18 cellular contexts compared by ENCODE assay signal in genomic region chr4:102569200-102569599, GRCh38.
DNase-seq lines count a peak whose midpoint lies in the region; ATAC-seq and TF ChIP-seq lines count a peak whose summit lies in the region.
"Had no signal": no experiment of that assay in that cellular context is flagged by ENCODE, and none has a peak within 500 bp of the region (broad histone marks: within the 10 kb centered on the region; RNA-seq: fewer than 3 reads in every experiment).

No MANE protein-coding gene starts in this region.

- H3K4me1 ChIP-seq in RWPE2 (ENCODE audit: insufficient read depth, poor library complexity, severe bottlenecking) (peaks cover 13% of the 10 kb centered on the region), suprapubic skin (peaks cover 19% of the 10 kb centered on the region)

- DNase-seq in activated CD8-positive, alpha-beta T cell treated with anti-CD3 and anti-CD28 coated beads for 36 hours = no peak
- no peak for DNase-seq in activated CD8-positive, alpha-beta T cell treated with anti-CD3 and anti-CD28 coated beads, Interleukin-2, amount 10 ng/mL, durations not matched to agents 7 days and 5 days
- DNase-seq in RWPE2 (ENCODE audit: low spot score) = no peak
- peak; percentile 29 for DNase-seq in fibroblast of gingiva (ENCODE audit: low read depth)
- no peak for DNase-seq in suprapubic skin (ENCODE audit: low spot score in 2 of 2)
- DNase-seq in activated T-cell treated with anti-CD3 and anti-CD28 coated beads, Interleukin-2, amount 50 U/mL, for 4 hours = no peak
- no peak for DNase-seq in NCI-H1694 (lab: John Stamatoyannopoulos, UW)
- DNase-seq in NCI-H1436 (lab: John Stamatoyannopoulos, UW) = no peak
- DNase-seq: activated CD4-positive, alpha-beta T cell treated with anti-CD3 and anti-CD28 coated beads for 4 hours; central memory CD4-positive, alpha-beta T cell; effector memory CD4-positive, alpha-beta T cell; Kasumi-1; NCI-H345; stimulated activated naive CD4-positive, alpha-beta T cell treated with Interleukin-2 at 50 U/mL for 16 hours had no signal

- H3K9me3 Mint-ChIP-seq in activated CD8-positive, alpha-beta T cell treated with anti-CD3 and anti-CD28 coated beads for 36 hours = peaks cover 7% of the 10 kb centered on the region
- H3K9me3 Mint-ChIP-seq in activated CD8-positive, alpha-beta T cell treated with anti-CD3 and anti-CD28 coated beads, Interleukin-2, amount 10 ng/mL, durations not matched to agents 7 days and 5 days (ENCODE audit: insufficient read depth) = peaks cover 5% of the 10 kb centered on the region
- H3K9me3 Mint-ChIP-seq in activated T-cell treated with anti-CD3 and anti-CD28 coated beads, Interleukin-2, amount 50 U/mL, for 4 hours = peaks cover 2% of the 10 kb centered on the region
- H3K9me3 Mint-ChIP-seq: activated naive CD4-positive, alpha-beta T cell treated with anti-CD3 and anti-CD28 coated beads, Interleukin-2, amount 50 U/mL, for 24 hours; memory B cell; natural killer cell treated with Interleukin-12 subunit alpha and Interleukin-12 subunit beta and Interleukin-15 and Interleukin-18, amount 100 ng/mL, for 72 hours had no signal

- intact Hi-C loops in activated CD8-positive, alpha-beta T cell treated with anti-CD3 and anti-CD28 coated beads for 36 hours (cut with micrococcal nuclease) = no loop called here

- H3K9me3 ChIP-seq in RWPE2 (ENCODE audit: severe bottlenecking) (peaks cover 4% of the 10 kb centered on the region), suprapubic skin (no peaks in the 10 kb centered on the region)
- H3K9me3 ChIP-seq: vagina had no signal

- TF ChIP-seq EP300 in suprapubic skin (IDR thresholded peaks at IDR 0.05) = no peak

- ATAC-seq in activated CD8-positive, alpha-beta T cell treated with anti-CD3 and anti-CD28 coated beads for 36 hours = no peak
- no peak for ATAC-seq in activated CD8-positive, alpha-beta T cell treated with anti-CD3 and anti-CD28 coated beads, Interleukin-2, amount 10 ng/mL, durations not matched to agents 7 days and 5 days
- peak; percentile 58 for ATAC-seq in RWPE2 (ENCODE audit: low read depth)
- ATAC-seq in activated T-cell treated with anti-CD3 and anti-CD28 coated beads, Interleukin-2, amount 50 U/mL, for 4 hours = no peak
- ATAC-seq: natural killer cell treated with Interleukin-12 subunit alpha and Interleukin-12 subunit beta and Interleukin-15 and Interleukin-18, amount 100 ng/mL, for 72 hours had no signal

- H3K27me3 Mint-ChIP-seq in activated CD8-positive, alpha-beta T cell treated with anti-CD3 and anti-CD28 coated beads for 36 hours = no peaks in the 10 kb centered on the region
- H3K27me3 Mint-ChIP-seq in activated CD8-positive, alpha-beta T cell treated with anti-CD3 and anti-CD28 coated beads, Interleukin-2, amount 10 ng/mL, durations not matched to agents 7 days and 5 days (ENCODE audit: low read depth) = no peaks in the 10 kb centered on the region
- H3K27me3 Mint-ChIP-seq in activated T-cell treated with anti-CD3 and anti-CD28 coated beads, Interleukin-2, amount 50 U/mL, for 4 hours (ENCODE audit: low read depth) = no peaks in the 10 kb centered on the region
- H3K27me3 Mint-ChIP-seq: activated naive CD4-positive, alpha-beta T cell treated with anti-CD3 and anti-CD28 coated beads, Interleukin-2, amount 50 U/mL, for 24 hours; memory B cell; natural killer cell treated with Interleukin-12 subunit alpha and Interleukin-12 subunit beta and Interleukin-15 and Interleukin-18, amount 100 ng/mL, for 72 hours had no signal

- peaks cover 69% of the 10 kb centered on the region for H3K36me3 Mint-ChIP-seq in activated CD8-positive, alpha-beta T cell treated with anti-CD3 and anti-CD28 coated beads for 36 hours (ENCODE audit: low read depth)
- H3K36me3 Mint-ChIP-seq in activated CD8-positive, alpha-beta T cell treated with anti-CD3 and anti-CD28 coated beads, Interleukin-2, amount 10 ng/mL, durations not matched to agents 7 days and 5 days (ENCODE audit: low read depth) = peaks cover 80% of the 10 kb centered on the region
- H3K36me3 Mint-ChIP-seq in activated T-cell treated with anti-CD3 and anti-CD28 coated beads, Interleukin-2, amount 50 U/mL, for 4 hours (ENCODE audit: insufficient read depth) = peaks cover 58% of the 10 kb centered on the region

- H3K4me3 ChIP-seq in RWPE2 (ENCODE audit: severe bottlenecking) (no peak overlapping the region), suprapubic skin (no peak overlapping the region)
- H3K4me3 ChIP-seq: vagina had no signal

- H3K36me3 ChIP-seq in RWPE2 (ENCODE audit: low read depth) = peaks cover 26% of the 10 kb centered on the region
- peaks cover 11% of the 10 kb centered on the region for H3K36me3 ChIP-seq in suprapubic skin
- H3K36me3 ChIP-seq: vagina had no signal

- CTCF ChIA-PET in activated CD8-positive, alpha-beta T cell treated with anti-CD3 and anti-CD28 coated beads for 36 hours (lab: Charles Lee) = interaction anchor here (1.5 to 2.1 kb wide), 3 partner anchors 9 to 14 kb away, joined by 3 to 5 read pairs (median 5); no protein-coding TSS in a partner anchor
- CTCF ChIA-PET in activated CD8-positive, alpha-beta T cell treated with anti-CD3 and anti-CD28 coated beads, Interleukin-2, amount 10 ng/mL, durations not matched to agents 7 days and 5 days (lab: Charles Lee) = interaction anchor here (1.4 to 3.4 kb wide), 2 partner anchors 10 to 18 kb away, joined by 4 to 23 read pairs; no protein-coding TSS in a partner anchor

- H3K27ac Mint-ChIP-seq in activated CD8-positive, alpha-beta T cell treated with anti-CD3 and anti-CD28 coated beads for 36 hours = peak overlapping the region; percentile 46
- H3K27ac Mint-ChIP-seq in activated CD8-positive, alpha-beta T cell treated with anti-CD3 and anti-CD28 coated beads, Interleukin-2, amount 10 ng/mL, durations not matched to agents 7 days and 5 days = no peak overlapping the region
- H3K27ac Mint-ChIP-seq: activated naive CD4-positive, alpha-beta T cell treated with anti-CD3 and anti-CD28 coated beads, Interleukin-2, amount 50 U/mL, for 24 hours; memory B cell had no signal

- no peak overlapping the region for H3K4me3 Mint-ChIP-seq in activated CD8-positive, alpha-beta T cell treated with anti-CD3 and anti-CD28 coated beads for 36 hours
- H3K4me3 Mint-ChIP-seq in activated CD8-positive, alpha-beta T cell treated with anti-CD3 and anti-CD28 coated beads, Interleukin-2, amount 10 ng/mL, durations not matched to agents 7 days and 5 days = no peak overlapping the region
- H3K4me3 Mint-ChIP-seq in activated T-cell treated with anti-CD3 and anti-CD28 coated beads, Interleukin-2, amount 50 U/mL, for 4 hours = no peak overlapping the region
- H3K4me3 Mint-ChIP-seq: memory B cell; natural killer cell treated with Interleukin-12 subunit alpha and Interleukin-12 subunit beta and Interleukin-15 and Interleukin-18, amount 100 ng/mL, for 72 hours had no signal

- WGBS in suprapubic skin = 57% methylated on average over 2 of the region's 2 CpGs

- no peak for TF ChIP-seq POLR2A in suprapubic skin (IDR thresholded peaks at IDR 0.05)

- peaks cover 71% of the 10 kb centered on the region for H3K4me1 Mint-ChIP-seq in activated CD8-positive, alpha-beta T cell treated with anti-CD3 and anti-CD28 coated beads for 36 hours (ENCODE audit: low read depth)
- peaks cover 61% of the 10 kb centered on the region for H3K4me1 Mint-ChIP-seq in activated CD8-positive, alpha-beta T cell treated with anti-CD3 and anti-CD28 coated beads, Interleukin-2, amount 10 ng/mL, durations not matched to agents 7 days and 5 days (ENCODE audit: low read depth)
- H3K4me1 Mint-ChIP-seq in activated T-cell treated with anti-CD3 and anti-CD28 coated beads, Interleukin-2, amount 50 U/mL, for 4 hours (ENCODE audit: low read depth) = peaks cover 64% of the 10 kb centered on the region

- TF ChIP-seq CTCF in activated CD8-positive, alpha-beta T cell treated with anti-CD3 and anti-CD28 coated beads for 36 hours (IDR thresholded peaks at IDR 0.05) = no peak
- TF ChIP-seq CTCF in RWPE2 (IDR thresholded peaks at IDR 0.05; ENCODE audit: poor library complexity, severe bottlenecking) (no peak), suprapubic skin (IDR thresholded peaks at IDR 0.05) (no peak)

- POLR2A ChIA-PET in activated CD8-positive, alpha-beta T cell treated with anti-CD3 and anti-CD28 coated beads for 36 hours (lab: Charles Lee) = no interaction called here
- POLR2A ChIA-PET in activated CD8-positive, alpha-beta T cell treated with anti-CD3 and anti-CD28 coated beads, Interleukin-2, amount 10 ng/mL, durations not matched to agents 7 days and 5 days (lab: Charles Lee) = no interaction called here

- H3K27ac ChIP-seq in RWPE2 (ENCODE audit: poor library complexity, severe bottlenecking) (peak overlapping the region; percentile 6), suprapubic skin (peak overlapping the region; percentile 11)
- H3K27ac ChIP-seq: vagina had no signal

- H3K27me3 ChIP-seq in RWPE2 (ENCODE audit: insufficient read depth, poor library complexity, severe bottlenecking) (no peaks in the 10 kb centered on the region), suprapubic skin (no peaks in the 10 kb centered on the region)
- H3K27me3 ChIP-seq: vagina had no signal
